8 cellular contexts compared by ENCODE assay signal in the genomic region with DNA sequence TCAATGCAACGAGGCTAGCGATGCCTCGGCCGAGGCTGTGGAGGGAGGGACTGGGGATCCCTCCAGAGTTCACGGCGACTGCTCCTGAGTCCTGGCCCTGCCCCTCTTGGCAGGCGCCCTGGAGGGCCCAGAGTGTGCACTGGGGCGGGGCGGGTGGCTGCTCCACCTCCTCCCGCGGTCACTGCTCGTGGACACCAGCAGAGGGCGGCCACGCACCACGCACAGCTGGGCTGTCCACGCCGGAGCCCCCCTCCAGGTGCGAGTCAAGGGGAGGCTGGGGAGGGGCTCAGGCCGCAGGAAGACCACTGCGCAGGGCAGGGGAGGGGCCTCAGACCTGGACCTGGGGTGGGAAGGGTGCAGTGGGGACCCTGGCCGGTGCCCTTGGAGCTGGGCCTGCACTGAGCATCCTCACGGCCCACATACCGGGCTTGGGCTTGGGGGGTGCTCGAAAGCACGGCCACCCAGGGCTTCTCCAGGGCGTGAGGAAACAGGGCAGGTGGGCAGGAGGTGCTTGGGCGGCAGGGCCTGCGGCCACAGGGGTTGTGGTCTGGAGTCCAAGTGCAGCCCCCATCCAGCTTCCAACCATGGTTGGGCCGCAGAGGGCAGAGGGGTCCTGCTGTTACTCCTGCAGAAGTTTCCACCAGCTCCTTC. TPM values are rescaled to one million over a fixed set of nuclear protein-coding genes. Genes with fewer than 3 reads are reported as not detected.
A peak's percentile ranks its signal among the peaks of the same experiment; 100 is the strongest.
DNase-seq lines count a peak whose midpoint lies in the region; ATAC-seq lines count a peak whose summit lies in the region.

No MANE protein-coding gene starts in this region.

- H3K27ac Mint-ChIP-seq in CD4-positive, CD25-positive, alpha-beta regulatory T cell = no peak overlapping the region

- H3K9me3 Mint-ChIP-seq in CD4-positive, CD25-positive, alpha-beta regulatory T cell = peaks cover 0 to 1% (median 0%) of the 10 kb centered on the region in 7 donors

- H3K9me3 ChIP-seq in CD4-positive, CD25-positive, alpha-beta regulatory T cell (ENCODE audit: control insufficient read depth in 2 of 2, low read length in 2 of 2) = no peaks in the 10 kb centered on the region

- intact Hi-C loops in head of caudate nucleus (cut with DNase I) = loop anchor here (10.0 kb wide), 1 partner anchor 593 kb away; no protein-coding TSS in a partner anchor

- ATAC-seq in CD4-positive, CD25-positive, alpha-beta regulatory T cell (ENCODE audit: low read depth in 2 of 2) = no peak
- no peak for ATAC-seq in HG03571 (IDR thresholded peaks at IDR 0.05; ENCODE audit: unreplicated experiment)
- ATAC-seq in HG03342 (IDR thresholded peaks at IDR 0.05; ENCODE audit: unreplicated experiment) = no peak
- no peak for ATAC-seq in GM19395 (IDR thresholded peaks at IDR 0.05; ENCODE audit: unreplicated experiment)

- H3K4me1 ChIP-seq in CD4-positive, CD25-positive, alpha-beta regulatory T cell (ENCODE audit: control insufficient read depth, insufficient read depth, low read length, poor library complexity, severe bottlenecking) = no peaks in the 10 kb centered on the region

- no peaks in the 10 kb centered on the region for H3K36me3 Mint-ChIP-seq in CD4-positive, CD25-positive, alpha-beta regulatory T cell

- no peak overlapping the region for H3K4me3 ChIP-seq in CD4-positive, CD25-positive, alpha-beta regulatory T cell (ENCODE audit: low read depth, low read length)

- H3K27ac ChIP-seq in CD4-positive, CD25-positive, alpha-beta regulatory T cell (ENCODE audit: insufficient read depth, low read length, poor library complexity, severe bottlenecking) = no peak overlapping the region

- H3K4me1 Mint-ChIP-seq in CD4-positive, CD25-positive, alpha-beta regulatory T cell = peaks cover 0 to 2% (median 0%) of the 10 kb centered on the region in 4 donors

- no peaks in the 10 kb centered on the region for H3K27me3 ChIP-seq in CD4-positive, CD25-positive, alpha-beta regulatory T cell (ENCODE audit: control insufficient read depth, insufficient read depth, low read length)

- no peak overlapping the region for H3K4me3 Mint-ChIP-seq in CD4-positive, CD25-positive, alpha-beta regulatory T cell

- peak in 2 of 3 donors; percentile 12 to 27 for DNase-seq in CD4-positive, CD25-positive, alpha-beta regulatory T cell
- DNase-seq in HT-29 (ENCODE audit: low spot score) (peak; percentile 36), head of caudate nucleus (peak in 41 of 42 donors; percentile 8 to 78 (median 55))
- DNase-seq in activated CD4-positive, alpha-beta T cell treated with anti-CD3 and anti-CD28 coated beads, Interleukin-2, amount 50 U/mL, for 1 hour = peak; percentile 52
- DNase-seq in stimulated activated CD4-positive, alpha-beta T cell treated with anti-CD3 and anti-CD28 coated beads, Interleukin-1b, Interleukin-23, amount 100 ng/mL, for 48 hours = peak; percentile 31

- H3K27me3 Mint-ChIP-seq in CD4-positive, CD25-positive, alpha-beta regulatory T cell = peaks cover 5% of the 10 kb centered on the region

- no peaks in the 10 kb centered on the region for H3K36me3 ChIP-seq in CD4-positive, CD25-positive, alpha-beta regulatory T cell (ENCODE audit: control insufficient read depth, insufficient read depth, low read length)

RNA-seq across cellular contexts. Expression of a gene that starts 20.6 kb away (rescaled TPM):
- 1.1 TPM for total RNA-seq in CD4-positive, CD25-positive, alpha-beta regulatory T cell
- polyA plus RNA-seq in CD4-positive, CD25-positive, alpha-beta regulatory T cell = under 1 TPM; 0.05 to 0.17 (median 0.09) TPM
- total RNA-seq in HT-29 (2014; rRNA removed; shearing (Covaris generic)) = 0.36 and 0.39 TPM in 2 replicates
